In genomic region chr6:15555101-15556038, GRCh38 we compare ENCODE assay signal across 36 cellular contexts.
DNase-seq lines count a peak whose midpoint lies in the region; ATAC-seq and TF ChIP-seq lines count a peak whose summit lies in the region.
"Had no signal": no experiment of that assay in that cellular context is flagged by ENCODE, and none has a peak within 500 bp of the region (broad histone marks: within the 10 kb centered on the region; RNA-seq: fewer than 3 reads in every experiment).

No MANE protein-coding gene starts in this region.

- H3K27ac ChIP-seq in endodermal cell (ENCODE audit: low read depth, low read length): no peak overlapping the region
- H3K27ac ChIP-seq: adrenal gland, brain microvascular endothelial cell, esophagus muscularis mucosa, GM23248, hepatocyte, HL-60, ovary, Peyer's patch, testis, vagina had no signal

- H3K36me3 Mint-ChIP-seq in endodermal cell (ENCODE audit: low read depth): no peaks in the 10 kb centered on the region
- H3K36me3 Mint-ChIP-seq in stimulated activated naive B cell treated with anti-CD40 and anti-IgM and Interleukin-4, amounts not matched to agents 10 μg/mL and 1 μg/mL and 100 μg/mL, for 72 hours: peaks cover 17 to 31% of the 10 kb centered on the region in 2 donors

- peak overlapping the region; percentile 31 for H3K27ac Mint-ChIP-seq in endodermal cell
- H3K27ac Mint-ChIP-seq in stimulated activated naive B cell treated with anti-CD40 and anti-IgM and Interleukin-4, amounts not matched to agents 10 μg/mL and 1 μg/mL and 100 μg/mL, for 72 hours: peak overlapping the region; percentile 20
- H3K27ac Mint-ChIP-seq: nephron, T-cell had no signal

- no peak overlapping the region for H3K4me3 ChIP-seq in endodermal cell (ENCODE audit: low read length)
- no peak overlapping the region for H3K4me3 ChIP-seq in foreskin fibroblast (ENCODE audit: low read depth in 1 of 2, low read length in 2 of 2)
- H3K4me3 ChIP-seq: adrenal gland, esophagus muscularis mucosa, GM12878, GM23248, hepatocyte, left lung, MG63, ovary, Peyer's patch, testis, vagina had no signal

- H3K27me3 ChIP-seq in endodermal cell (ENCODE audit: control insufficient read depth, insufficient read depth, low read length, poor library complexity, severe bottlenecking): no peaks in the 10 kb centered on the region
- H3K27me3 ChIP-seq: adrenal gland, brain microvascular endothelial cell, esophagus muscularis mucosa, hepatocyte, left lung, MG63, ovary, Peyer's patch, testis, vagina had no signal

- no peak for TF ChIP-seq CTCF in endodermal cell (conservative IDR thresholded peaks at IDR 0.05)
- TF ChIP-seq CTCF in foreskin fibroblast (IDR thresholded peaks at IDR 0.05; ENCODE audit: low read depth, low read length): no peak

- DNase-seq in ELR (ENCODE audit: low read depth) (peak; percentile 18), MV-4-11 (lab: John Stamatoyannopoulos, UW) (peak; percentile 80), endodermal cell (peak; percentile 63), foreskin fibroblast (no peak), head of caudate nucleus (no peak)
- no peak for DNase-seq in stimulated activated naive B cell treated with anti-CD40 and anti-IgM and Interleukin-4, amounts not matched to agents 10 μg/mL and 1 μg/mL and 100 μg/mL, for 72 hours
- DNase-seq: activated CD8-positive, alpha-beta memory T cell treated with anti-CD3 and anti-CD28 coated beads for 24 hours; activated naive CD4-positive, alpha-beta T cell; activated T-cell treated with anti-CD3 and anti-CD28 coated beads, Interleukin-2, amount 50 U/mL, for 48 hours; adrenal gland; brain microvascular endothelial cell; CD4-positive, alpha-beta memory T cell; DMS79 treated with DMSO at 0.1 percent for 48 hours; effector CD8-positive, alpha-beta T cell; GM23248; immature natural killer cell; IMR-90; left lung; MG63; NCI-H146; NCI-H524; NK-92 treated with Interleukin-12 subunit alpha and Interleukin-12 subunit beta, amount 100 ng/mL, for 24 hours; ovary; Peyer's patch; stimulated activated CD4-positive, alpha-beta T cell treated with anti-CD3 and anti-CD28 coated beads, Interleukin-12 subunit alpha, Interleukin-12 subunit beta, amount 100 ng/mL, for 4 hours; stimulated activated CD4-positive, alpha-beta T cell treated with anti-CD3 and anti-CD28 coated beads, Interleukin-4, amount 100 ng/mL, for 4 hours; stimulated activated naive CD4-positive, alpha-beta T cell treated with Interleukin-2 at 50 U/mL for 16 hours; T-cell; testis had no signal

- no peaks in the 10 kb centered on the region for H3K27me3 Mint-ChIP-seq in endodermal cell (ENCODE audit: insufficient read depth)
- no peaks in the 10 kb centered on the region for H3K27me3 Mint-ChIP-seq in stimulated activated naive B cell treated with anti-CD40 and anti-IgM and Interleukin-4, amounts not matched to agents 10 μg/mL and 1 μg/mL and 100 μg/mL, for 72 hours
- H3K27me3 Mint-ChIP-seq: CD4-positive, alpha-beta memory T cell; T-cell had no signal

- peaks cover 48% of the 10 kb centered on the region for H3K4me1 Mint-ChIP-seq in endodermal cell
- H3K4me1 Mint-ChIP-seq in stimulated activated naive B cell treated with anti-CD40 and anti-IgM and Interleukin-4, amounts not matched to agents 10 μg/mL and 1 μg/mL and 100 μg/mL, for 72 hours: peaks cover 51 to 69% of the 10 kb centered on the region in 2 donors

- H3K9me3 Mint-ChIP-seq in endodermal cell: no peaks in the 10 kb centered on the region
- peaks cover 0 to 4% of the 10 kb centered on the region in 2 donors for H3K9me3 Mint-ChIP-seq in stimulated activated naive B cell treated with anti-CD40 and anti-IgM and Interleukin-4, amounts not matched to agents 10 μg/mL and 1 μg/mL and 100 μg/mL, for 72 hours
- H3K9me3 Mint-ChIP-seq: CD4-positive, alpha-beta memory T cell; immature natural killer cell; nephron; T-cell had no signal

- no peak overlapping the region for H3K9ac ChIP-seq in endodermal cell (ENCODE audit: extremely low read depth, low read length, poor library complexity, severe bottlenecking)
- H3K9ac ChIP-seq: GM23248 had no signal

- 82 to 100% methylated on average over 1 to 5 of the region's 5 CpGs for WGBS in endodermal cell (ENCODE audit: insufficient coverage in 1 of 2, insufficient read length in 1 of 2), 2 experiments

- intact Hi-C loops in head of caudate nucleus (cut with DNase I): no loop called here

- no peak overlapping the region for H3K4me3 Mint-ChIP-seq in endodermal cell
- no peak overlapping the region for H3K4me3 Mint-ChIP-seq in stimulated activated naive B cell treated with anti-CD40 and anti-IgM and Interleukin-4, amounts not matched to agents 10 μg/mL and 1 μg/mL and 100 μg/mL, for 72 hours
- H3K4me3 Mint-ChIP-seq: CD4-positive, alpha-beta memory T cell; immature natural killer cell; nephron; T-cell had no signal

- H3K36me3 ChIP-seq in endodermal cell (ENCODE audit: control insufficient read depth, insufficient read depth, low read length): no peaks in the 10 kb centered on the region
- H3K36me3 ChIP-seq: adrenal gland, brain microvascular endothelial cell, esophagus muscularis mucosa, left lung, MG63, ovary, Peyer's patch, vagina had no signal

- no peaks in the 10 kb centered on the region for H3K9me3 ChIP-seq in endodermal cell (ENCODE audit: control insufficient read depth, low read length)
- H3K9me3 ChIP-seq: adrenal gland, esophagus muscularis mucosa, left lung, MG63, ovary, Peyer's patch, testis, vagina had no signal

- H3K4me1 ChIP-seq in endodermal cell (ENCODE audit: control insufficient read depth, insufficient read depth, low read length): peaks cover 13% of the 10 kb centered on the region
- H3K4me1 ChIP-seq: testis had no signal

- no peak for ATAC-seq in stimulated activated naive B cell treated with anti-CD40 and anti-IgM and Interleukin-4, amounts not matched to agents 10 μg/mL and 1 μg/mL and 100 μg/mL, for 72 hours (replicated peaks)
- no peak for ATAC-seq in HG03432 (IDR thresholded peaks at IDR 0.05; ENCODE audit: unreplicated experiment)
- ATAC-seq: GM12878, left lung, T-cell had no signal

Comparison
In these comparisons a context has a peak if more than half of its experiments do, and no peak if none do; other contexts are left out.
1. DNase-seq: peak in ELR (single experiment), MV-4-11 (single experiment) and endodermal cell (single experiment); none in stimulated activated naive B cell treated with anti-CD40 and anti-IgM and Interleukin-4, amounts not matched to agents 10 μg/mL and 1 μg/mL and 100 μg/mL, for 72 hours (single experiment), foreskin fibroblast (0 of 2) and head of caudate nucleus (0 of 42).